In the genomic region with DNA sequence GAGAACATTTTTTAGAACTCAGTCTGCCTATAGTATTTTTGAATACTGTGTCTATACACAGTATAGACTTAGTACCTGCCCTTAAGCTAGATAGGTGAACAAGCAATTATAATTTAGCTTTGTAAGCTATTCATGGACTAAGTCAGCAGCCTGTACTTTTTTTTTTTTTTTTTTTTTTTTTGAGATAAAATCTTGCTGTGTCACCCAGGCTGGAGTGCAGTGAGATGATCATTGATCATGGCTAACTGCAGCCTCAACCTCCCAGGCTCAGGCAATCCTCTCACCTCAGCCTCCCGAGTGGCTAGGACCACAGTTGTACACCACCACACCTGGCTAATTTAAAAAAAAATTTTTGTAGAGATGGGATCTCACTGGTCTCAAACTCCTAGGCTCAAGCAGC, we compare ENCODE assay signal across 21 cellular contexts.
"Had no signal": no experiment of that assay in that cellular context is flagged by ENCODE, and none has a peak within 500 bp of the region (broad histone marks: within the 10 kb centered on the region; RNA-seq: fewer than 3 reads in every experiment).

No MANE protein-coding gene starts in this region.

- H3K9me3 ChIP-seq: adrenal gland, left lung, mucosa of descending colon, upper lobe of right lung had no signal

- ATAC-seq: effector memory CD8-positive, alpha-beta T cell; foreskin keratinocyte; left lung; mucosa of descending colon; stimulated activated naive CD8-positive, alpha-beta T cell treated with anti-CD3 and anti-CD28 coated beads, Interleukin-15, amount 100 ng/mL, for 72 hours; upper lobe of right lung had no signal

- DNase-seq: activated CD4-positive, alpha-beta T cell treated with anti-CD3 and anti-CD28 coated beads, Interleukin-2, amount 50 U/mL, for 1 hour; activated CD4-positive, CD25-positive, alpha-beta regulatory T cell treated with anti-CD3 and anti-CD28 coated beads, Interleukin-2, amount 50 U/mL, for 72 hours; activated CD8-positive, alpha-beta memory T cell treated with anti-CD3 and anti-CD28 coated beads, Interleukin-2, amount 50 U/mL, for 4 hours; activated effector memory CD4-positive, alpha-beta T cell treated with Interleukin-2 at 50 U/mL for 16 hours; activated T-cell treated with anti-CD3 and anti-CD28 coated beads, Interleukin-2, amount 50 U/mL, for 48 hours; adrenal gland; dermis blood vessel endothelial cell; effector memory CD8-positive, alpha-beta T cell; foreskin keratinocyte; glutamatergic neuron; hypothalamus; islet precursor cell; left lung; mucosa of descending colon; naive B cell; stimulated activated CD4-positive, alpha-beta T cell treated with anti-CD3 and anti-CD28 coated beads, Interleukin-15, amount 100 ng/mL, for 24 hours; stimulated activated CD4-positive, alpha-beta T cell treated with anti-CD3 and anti-CD28 coated beads, Interleukin-2, amount 100 ng/mL, for 48 hours; stimulated activated naive CD8-positive, alpha-beta T cell treated with anti-CD3 and anti-CD28 coated beads, Interleukin-15, amount 100 ng/mL, for 72 hours; upper lobe of right lung had no signal

- H3K36me3 ChIP-seq: adrenal gland, left lung, upper lobe of right lung had no signal

- H3K27me3 ChIP-seq: adrenal gland, foreskin keratinocyte, left lung, upper lobe of right lung had no signal

- H3K27ac ChIP-seq: epithelial cell of prostate, foreskin keratinocyte, left lung, upper lobe of right lung had no signal

- H3K4me3 ChIP-seq: adrenal gland, left lung, mucosa of descending colon, skin epidermis, upper lobe of right lung had no signal
